ENCODE assay signal across 17 cellular contexts in genomic region chr5:14779975-14780374, GRCh38.
"Had no signal": no experiment of that assay in that cellular context is flagged by ENCODE, and none has a peak within 500 bp of the region (broad histone marks: within the 10 kb centered on the region; RNA-seq: fewer than 3 reads in every experiment).

No MANE protein-coding gene starts in this region.

- H3K27me3 Mint-ChIP-seq: activated naive CD4-positive, alpha-beta T cell treated with anti-CD3 and anti-CD28 coated beads, Interleukin-2, amount 10 ng/mL, durations not matched to agents 7 days and 5 days; natural killer cell treated with Interleukin-12 subunit alpha and Interleukin-12 subunit beta and Interleukin-15 and Interleukin-18, amount 100 ng/mL, for 72 hours; T-helper 17 cell had no signal

- H3K27ac Mint-ChIP-seq: activated naive CD4-positive, alpha-beta T cell treated with anti-CD3 and anti-CD28 coated beads, Interleukin-2, amount 10 ng/mL, durations not matched to agents 7 days and 5 days; natural killer cell treated with Interleukin-12 subunit alpha and Interleukin-12 subunit beta and Interleukin-15 and Interleukin-18, amount 100 ng/mL, for 72 hours; T-helper 17 cell had no signal

- H3K4me3 ChIP-seq: left lung, ovary, thyroid gland had no signal

- H3K36me3 Mint-ChIP-seq: natural killer cell treated with Interleukin-12 subunit alpha and Interleukin-12 subunit beta and Interleukin-15 and Interleukin-18, amount 100 ng/mL, for 72 hours had no signal

- H3K36me3 ChIP-seq: left lung, ovary, thyroid gland had no signal

- H3K9me3 ChIP-seq: left lung, ovary, thyroid gland had no signal

- H3K4me3 Mint-ChIP-seq: activated naive CD4-positive, alpha-beta T cell treated with anti-CD3 and anti-CD28 coated beads, Interleukin-2, amount 10 ng/mL, durations not matched to agents 7 days and 5 days; activated T-cell treated with anti-CD3 and anti-CD28 coated beads, Interleukin-2, amount 50 U/mL, for 72 hours; natural killer cell treated with Interleukin-12 subunit alpha and Interleukin-12 subunit beta and Interleukin-15 and Interleukin-18, amount 100 ng/mL, for 72 hours; T-helper 17 cell had no signal

- H3K9me3 Mint-ChIP-seq: activated T-cell treated with anti-CD3 and anti-CD28 coated beads, Interleukin-2, amount 50 U/mL, for 72 hours; natural killer cell treated with Interleukin-12 subunit alpha and Interleukin-12 subunit beta and Interleukin-15 and Interleukin-18, amount 100 ng/mL, for 72 hours had no signal

- DNase-seq: activated CD4-positive, alpha-beta T cell treated with anti-CD3 and anti-CD28 coated beads for 4 hours; activated CD4-positive, alpha-beta T cell treated with anti-CD3 and anti-CD28 coated beads, Interleukin-2, amount 50 U/mL, for 48 hours; activated CD4-positive, CD25-positive, alpha-beta regulatory T cell; activated CD8-positive, alpha-beta memory T cell treated with anti-CD3 and anti-CD28 coated beads, Interleukin-2, amount 50 U/mL, for 48 hours; activated effector memory CD4-positive, alpha-beta T cell treated with anti-CD3 and anti-CD28 coated beads, Interleukin-2, amount 50 U/mL, for 16 hours; activated naive CD4-positive, alpha-beta T cell treated with anti-CD3 and anti-CD28 coated beads, Interleukin-2, amount 10 ng/mL, durations not matched to agents 7 days and 5 days; activated T-cell treated with anti-CD3 and anti-CD28 coated beads, Interleukin-2, amount 50 U/mL, for 72 hours; kidney; left lung; ovary; right cardiac atrium; stimulated activated CD4-positive, alpha-beta T cell treated with anti-CD3 and anti-CD28 coated beads, Interleukin-4, amount 100 ng/mL, for 24 hours; stimulated activated naive CD8-positive, alpha-beta T cell treated with anti-CD3 and anti-CD28 coated beads, Interleukin-15, Interleukin-2, amounts not matched to agents 100 U/mL and 50 U/mL, for 24 hours; substantia nigra; T-helper 17 cell had no signal

- H3K27ac ChIP-seq: left lung, ovary, thyroid gland had no signal

- H3K27me3 ChIP-seq: left lung, ovary, thyroid gland had no signal

- ATAC-seq: activated T-cell treated with anti-CD3 and anti-CD28 coated beads, Interleukin-2, amount 50 U/mL, for 72 hours; left lung; natural killer cell treated with Interleukin-12 subunit alpha and Interleukin-12 subunit beta and Interleukin-15 and Interleukin-18, amount 100 ng/mL, for 72 hours; right cardiac atrium; stimulated activated naive CD8-positive, alpha-beta T cell treated with anti-CD3 and anti-CD28 coated beads, Interleukin-15, Interleukin-2, amounts not matched to agents 100 U/mL and 50 U/mL, for 24 hours; T-helper 17 cell had no signal

- H3K4me1 ChIP-seq: left lung had no signal
